ENCODE assay signal across 20 cellular contexts in the genomic region with DNA sequence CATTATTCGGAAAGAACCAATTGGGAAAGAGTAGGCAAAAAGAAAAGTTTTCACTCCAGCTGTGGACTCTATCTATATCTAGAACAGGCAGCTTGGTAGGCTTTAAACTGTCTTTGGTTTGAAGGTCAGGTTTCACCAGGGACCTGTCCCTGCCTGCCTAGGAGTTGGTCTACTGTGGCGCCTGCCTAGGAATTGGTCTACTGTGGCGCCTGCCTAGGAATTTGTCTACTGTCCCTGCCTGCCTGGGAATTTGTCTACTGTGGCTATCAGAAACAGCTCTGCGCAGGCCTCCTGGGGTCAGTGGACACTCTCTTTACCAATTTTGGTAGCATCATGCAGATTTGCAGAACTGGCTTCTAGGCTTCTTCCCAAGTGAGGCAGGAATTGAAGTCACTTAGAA. TPM values are rescaled to one million over a fixed set of nuclear protein-coding genes. Genes with fewer than 3 reads are reported as not detected.
DNase-seq lines count a peak whose midpoint lies in the region; ATAC-seq and TF ChIP-seq lines count a peak whose summit lies in the region.
"Had no signal": no experiment of that assay in that cellular context is flagged by ENCODE, and none has a peak within 500 bp of the region (broad histone marks: within the 10 kb centered on the region; RNA-seq: fewer than 3 reads in every experiment).

No MANE protein-coding gene starts in this region.

- DNase-seq in mammary epithelial cell, result peak; percentile 14
- DNase-seq in breast epithelium (ENCODE audit: low spot score in 2 of 2), result no peak
- DNase-seq in T-helper 17 cell, result no peak
- DNase-seq in NCI-H345 treated with DMSO at 0.1 percent for 48 hours (lab: John Stamatoyannopoulos, UW; ENCODE audit: unreplicated experiment), result no peak
- no peak for DNase-seq in NOMO-1 treated with DMSO at 0.1 percent for 48 hours (lab: John Stamatoyannopoulos, UW; ENCODE audit: unreplicated experiment)
- DNase-seq: 8988T, DMS153, KBM-7, NCI-H1092, NCI-H2107, NCI-H345, NCI-H69, SIG-M5 had no signal

- dilution Hi-C loops in mammary epithelial cell (cut with HindIII; ENCODE audit: low sequenced_read_pairs), result no loop called here

- ATAC-seq in T-helper 17 cell (no peak), esophagus mucosa (peak; percentile 77), GM18519 (IDR thresholded peaks at IDR 0.05; ENCODE audit: low FRiP score, unreplicated experiment) (no peak)
- ATAC-seq: HCT116, Panc1 had no signal

- H3K9me3 ChIP-seq in mammary epithelial cell (replicated peaks; ENCODE audit: insufficient read depth, low read length) (no peaks in the 10 kb centered on the region), breast epithelium (no peaks in the 10 kb centered on the region), T-helper 17 cell (ENCODE audit: control insufficient read depth, low read length, poor library complexity, severe bottlenecking) (no peaks in the 10 kb centered on the region), neutrophil (no peaks in the 10 kb centered on the region)

- BruUV-seq in mammary epithelial cell (replicated peaks; lab: Mats Ljungman, UMichigan), result no TSS peak

- WGBS in mammary epithelial cell (ENCODE audit: low coverage, missing lambda C conversion rate), result 100% methylated on average over 4 of the region's 4 CpGs

- no peak for TF ChIP-seq POLR2A in breast epithelium (IDR thresholded peaks at IDR 0.05)

- no peaks in the 10 kb centered on the region for H3K27me3 Mint-ChIP-seq in T-helper 17 cell

- H3K4me3 Mint-ChIP-seq in T-helper 17 cell, result no peak overlapping the region

- H3K4me2 ChIP-seq in mammary epithelial cell (ENCODE audit: insufficient read depth, low read depth, low read length), result no peak overlapping the region
- H3K4me2 ChIP-seq: BLaER1 had no signal

- CTCF ChIA-PET in mammary epithelial cell (lab: Charles Lee; ENCODE audit: low non-redundant PET), result no interaction called here

- no peak overlapping the region for H3K4me3 ChIP-seq in mammary epithelial cell (replicated peaks in 1 of 3; ENCODE audit: insufficient read depth in 1 of 3, low read depth in 2 of 3, low read length in 3 of 3)
- no peak overlapping the region for H3K4me3 ChIP-seq in breast epithelium
- no peak overlapping the region for H3K4me3 ChIP-seq in neutrophil (ENCODE audit: low read depth in 1 of 2, low read length in 1 of 2)

- H3K27ac ChIP-seq in mammary epithelial cell (ENCODE audit: insufficient read depth, low read depth, low read length), result no peak overlapping the region
- H3K27ac ChIP-seq in breast epithelium, result no peak overlapping the region
- H3K27ac ChIP-seq in neutrophil, result peak overlapping the region; percentile 41
- H3K27ac ChIP-seq: BLaER1, HL-60 had no signal

- peaks cover 2% of the 10 kb centered on the region for H4K20me1 ChIP-seq in mammary epithelial cell (ENCODE audit: insufficient read depth, low read length)

- no peaks in the 10 kb centered on the region for H3K36me3 ChIP-seq in mammary epithelial cell (ENCODE audit: insufficient read depth, low read length)
- H3K36me3 ChIP-seq in breast epithelium, result no peaks in the 10 kb centered on the region
- no peaks in the 10 kb centered on the region for H3K36me3 ChIP-seq in neutrophil

- in situ Hi-C loops in mammary epithelial cell (cut with MboI; ENCODE audit: low sequenced_read_pairs in 2 of 2), result no loop called here

- peak overlapping the region; percentile 68 for H3K27ac Mint-ChIP-seq in T-helper 17 cell

- intact Hi-C loops in mammary epithelial cell (cut with micrococcal nuclease) (no loop called here), breast epithelium (cut with DNase I; ENCODE audit: low total_unique reads) (no loop called here)

- H3K9ac ChIP-seq in mammary epithelial cell (ENCODE audit: insufficient read depth, low read length), result no peak overlapping the region
- H3K9ac ChIP-seq: BLaER1 had no signal

- H3K36me3 Mint-ChIP-seq in T-helper 17 cell (ENCODE audit: low read depth), result no peaks in the 10 kb centered on the region

- no peak overlapping the region for H2AFZ ChIP-seq in mammary epithelial cell (ENCODE audit: low read depth, low read length)

- H3K4me1 Mint-ChIP-seq in T-helper 17 cell, result peaks cover 55% of the 10 kb centered on the region

- peaks cover 9% of the 10 kb centered on the region for H3K4me1 ChIP-seq in mammary epithelial cell (ENCODE audit: insufficient read depth, low read length)
- no peaks in the 10 kb centered on the region for H3K4me1 ChIP-seq in breast epithelium
- peaks cover 8 to 11% of the 10 kb centered on the region in 2 experiments for H3K4me1 ChIP-seq in neutrophil (ENCODE audit: control insufficient read depth in 1 of 2, insufficient read depth in 1 of 2, low read depth in 1 of 2, low read length in 1 of 2)

- peaks cover 95% of the 10 kb centered on the region for H3K79me2 ChIP-seq in mammary epithelial cell (ENCODE audit: insufficient read depth, low read length)

- no peak for TF ChIP-seq CTCF in mammary epithelial cell (conservative IDR thresholded peaks at IDR 0.05 in 1 of 2, IDR thresholded peaks at IDR 0.05 in 1 of 2; ENCODE audit: extremely low read depth in 1 of 2, insufficient read depth in 1 of 2, low read depth in 1 of 2, low read length in 2 of 2)
- no peak for TF ChIP-seq CTCF in breast epithelium (IDR thresholded peaks at IDR 0.05)
- TF ChIP-seq CTCF in neutrophil (IDR thresholded peaks at IDR 0.05), result no peak

- no peaks in the 10 kb centered on the region for H3K27me3 ChIP-seq in mammary epithelial cell (ENCODE audit: insufficient read depth, low read length)
- H3K27me3 ChIP-seq in breast epithelium, result no peaks in the 10 kb centered on the region
- H3K27me3 ChIP-seq in neutrophil, result no peaks in the 10 kb centered on the region
- H3K27me3 ChIP-seq: BLaER1 had no signal

RNA-seq across cellular contexts. Expression of gene USP25, which starts 13.8 kb away (rescaled TPM):
- total RNA-seq in mammary epithelial cell (10 to 100 TPM; 43.0 to 54.2 TPM), breast epithelium (10 to 100 TPM; 52.8 to 78.4 (median 53.0) TPM), T-helper 17 cell (10 to 100 TPM; 52.0 to 66.7 TPM), esophagus mucosa (28.4 TPM)
- polyA plus RNA-seq in mammary epithelial cell, result 14.4 TPM
- 42.8 TPM for polyA minus RNA-seq in mammary epithelial cell
